ENCODE assay signal across 20 cellular contexts in the genomic region with DNA sequence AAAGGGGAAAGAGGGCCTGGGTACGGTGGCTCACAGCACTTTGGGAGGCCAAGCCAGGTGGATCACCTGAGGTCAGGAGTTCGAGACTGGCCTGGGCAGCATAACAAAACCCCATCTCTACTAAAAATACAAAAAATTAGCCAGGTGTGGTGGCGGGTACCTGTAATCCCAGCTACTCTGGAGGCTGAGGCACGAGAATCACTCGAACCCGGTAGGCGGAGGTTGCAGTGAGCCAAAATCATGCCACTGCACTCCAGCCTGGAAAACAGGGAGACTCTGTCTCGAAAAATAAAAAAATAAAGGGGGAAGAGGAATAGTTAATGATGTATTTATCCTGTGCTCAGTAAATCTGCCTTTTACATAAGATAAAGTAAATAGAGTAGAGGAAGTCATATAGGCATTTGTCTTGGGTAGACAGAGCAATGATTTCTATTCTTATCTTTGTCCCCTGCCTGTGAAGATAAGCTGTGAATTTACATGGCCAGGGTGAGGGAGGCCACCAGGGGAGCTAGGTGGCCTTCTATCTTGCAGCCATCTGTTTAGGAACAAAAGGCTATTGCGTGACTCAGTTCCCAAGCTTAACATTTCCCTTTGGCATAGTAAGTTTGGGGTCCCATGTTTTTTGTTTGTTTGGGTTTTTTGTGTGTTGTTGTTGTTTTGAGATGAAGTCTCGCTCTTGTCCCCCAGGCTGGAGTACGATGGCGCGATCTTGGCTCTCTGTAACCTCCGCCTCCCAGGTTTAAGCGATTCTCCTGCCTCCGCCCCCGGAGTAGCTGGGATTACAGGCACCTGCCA.
DNase-seq lines count a peak whose midpoint lies in the region; ATAC-seq and TF ChIP-seq lines count a peak whose summit lies in the region.
"Had no signal": no experiment of that assay in that cellular context is flagged by ENCODE, and none has a peak within 500 bp of the region (broad histone marks: within the 10 kb centered on the region; RNA-seq: fewer than 3 reads in every experiment).

No MANE protein-coding gene starts in this region.

- TF ChIP-seq CTCF in BE2C (IDR thresholded peaks at IDR 0.05; ENCODE audit: low read depth, low read length) (peak; percentile 28; the same call in 1 of the 2 replicates), HCT116 (IDR thresholded peaks at IDR 0.05 in 2 of 3, conservative IDR thresholded peaks at IDR 0.05 in 1 of 3; ENCODE audit: borderline replicate concordance in 1 of 3, insufficient read depth in 1 of 3, low read depth in 2 of 3, low read length in 2 of 3) (peak in 2 of 3 experiments; percentile 12 to 43; a peak in 2 of 6 replicates), WERI-Rb-1 (IDR thresholded peaks at IDR 0.05; ENCODE audit: low read depth, low read length) (peak; percentile 58), sigmoid colon (IDR thresholded peaks at IDR 0.05) (no peak), tibial nerve (IDR thresholded peaks at IDR 0.05) (no peak)

- H3K27me3 ChIP-seq in BE2C, result no peaks in the 10 kb centered on the region
- no peaks in the 10 kb centered on the region for H3K27me3 ChIP-seq in HCT116 (ENCODE audit: insufficient read depth, low read length)
- no peaks in the 10 kb centered on the region for H3K27me3 ChIP-seq in WERI-Rb-1 (ENCODE audit: insufficient read depth, low read depth, severe bottlenecking)
- H3K27me3 ChIP-seq in sigmoid colon, result no peaks in the 10 kb centered on the region
- H3K27me3 ChIP-seq in tibial nerve, result no peaks in the 10 kb centered on the region
- H3K27me3 ChIP-seq: brain microvascular endothelial cell had no signal

- RAD21 ChIA-PET in HCT116 (lab: Charles Lee; ENCODE audit: low non-redundant PET in 1 of 2, low total read pairs in 2 of 2, uncharacterized antibody in 2 of 2, unreplicated experiment in 2 of 2), result no interaction called here

- no peak overlapping the region for H2AFZ ChIP-seq in HCT116 (ENCODE audit: low read depth, low read length, poor library complexity, severe bottlenecking)

- no peak overlapping the region for H3K9ac ChIP-seq in HCT116 (ENCODE audit: low read length)

- H3K4me1 ChIP-seq in BE2C (peaks cover 11% of the 10 kb centered on the region), HCT116 (ENCODE audit: control insufficient read depth in 1 of 2, insufficient read depth in 2 of 2, low read length in 2 of 2) (peaks cover 61 to 63% of the 10 kb centered on the region in 2 experiments), mesodermal cell (ENCODE audit: control insufficient read depth, insufficient read depth, low read length, poor library complexity, severe bottlenecking) (peaks cover 39% of the 10 kb centered on the region), sigmoid colon (peaks cover 0 to 29% (median 22%) of the 10 kb centered on the region in 4 donors), tibial nerve (peaks cover 0 to 40% (median 26%) of the 10 kb centered on the region in 4 donors)
- H3K4me1 ChIP-seq: prostate gland had no signal

- no peaks in the 10 kb centered on the region for H3K79me2 ChIP-seq in HCT116 (ENCODE audit: insufficient read depth, low read length)

- H3K9me2 ChIP-seq in HCT116 (ENCODE audit: insufficient read depth), result no peaks in the 10 kb centered on the region

- DNase-seq in BE2C (no peak), HCT116 (ENCODE audit: low read depth, low spot score) (no peak), WERI-Rb-1 (peak; percentile 50), sigmoid colon (no peak), tibial nerve (ENCODE audit: low spot score in 2 of 2) (no peak)
- DNase-seq: brain microvascular endothelial cell; CD4-positive, CD25-positive, alpha-beta regulatory T cell; cortex of kidney; DMS153; NCI-H1417 treated with DMSO at 0.1 percent for 48 hours; NCI-H2171 treated with DMSO at 0.1 percent for 48 hours; NCI-H748 treated with DMSO at 0.1 percent for 48 hours; stimulated activated CD8-positive, alpha-beta memory T cell treated with anti-CD3 and anti-CD28 coated beads, Interleukin-4, amount 100 ng/mL, for 48 hours; substantia nigra had no signal

- TF ChIP-seq EP300 in sigmoid colon (IDR thresholded peaks at IDR 0.05) (no peak), tibial nerve (IDR thresholded peaks at IDR 0.05) (no peak)

- CTCF ChIA-PET in HCT116 (lab: Charles Lee), result interaction anchor here (1.6 kb wide), 1 partner anchor 17 kb away, joined by 4 read pairs; no protein-coding TSS in a partner anchor

- H3K36me3 ChIP-seq in BE2C, result no peaks in the 10 kb centered on the region
- no peaks in the 10 kb centered on the region for H3K36me3 ChIP-seq in HCT116 (ENCODE audit: control insufficient read depth in 1 of 2, insufficient read depth in 2 of 2, low read length in 2 of 2)
- H3K36me3 ChIP-seq in WERI-Rb-1, result peaks cover 34% of the 10 kb centered on the region
- peaks cover 16% of the 10 kb centered on the region for H3K36me3 ChIP-seq in mesodermal cell (ENCODE audit: control insufficient read depth, insufficient read depth, low read length)
- H3K36me3 ChIP-seq in sigmoid colon, result no peaks in the 10 kb centered on the region
- H3K36me3 ChIP-seq in tibial nerve, result peaks cover 0 to 2% (median 0%) of the 10 kb centered on the region in 3 donors
- H3K36me3 ChIP-seq: brain microvascular endothelial cell, prostate gland had no signal

- no peak for TF ChIP-seq RAD21 in HCT116 (IDR thresholded peaks at IDR 0.05; ENCODE audit: low read depth)

- TF ChIP-seq POLR2A in HCT116 (IDR thresholded peaks at IDR 0.05; ENCODE audit: borderline replicate concordance, extremely low read depth, insufficient read depth, insufficient read length), result no peak
- no peak for TF ChIP-seq POLR2A in sigmoid colon (IDR thresholded peaks at IDR 0.05)
- TF ChIP-seq POLR2A in tibial nerve (IDR thresholded peaks at IDR 0.05), result no peak

- no peak overlapping the region for H3K4me3 ChIP-seq in BE2C (ENCODE audit: low read depth, low read length)
- no peak overlapping the region for H3K4me3 ChIP-seq in HCT116 (replicated peaks in 1 of 2; ENCODE audit: low read depth in 1 of 2, low read length in 2 of 2)
- no peak overlapping the region for H3K4me3 ChIP-seq in WERI-Rb-1 (ENCODE audit: low read depth, low read length)
- no peak overlapping the region for H3K4me3 ChIP-seq in mesodermal cell (ENCODE audit: extremely low read depth, insufficient read depth, low read length, poor library complexity, severe bottlenecking)
- no peak overlapping the region for H3K4me3 ChIP-seq in sigmoid colon
- no peak overlapping the region for H3K4me3 ChIP-seq in tibial nerve
- H3K4me3 ChIP-seq: prostate gland, skin epidermis had no signal

- POLR2A ChIA-PET in HCT116 (lab: Charles Lee), result no interaction called here

- 89 to 95% methylated on average over 14 to 15 of the region's 17 CpGs for WGBS in mesodermal cell (ENCODE audit: insufficient coverage in 2 of 2), 2 experiments
- WGBS in sigmoid colon, 2 donors, result 72 to 90% methylated on average over 17 of the region's 17 CpGs
- 92 to 93% methylated on average over 17 of the region's 17 CpGs for WGBS in tibial nerve, 2 donors

- no peak for ATAC-seq in HCT116
- ATAC-seq in esophagus mucosa, result no peak
- ATAC-seq in GM18858 (IDR thresholded peaks at IDR 0.05; ENCODE audit: unreplicated experiment), result no peak
- ATAC-seq: natural killer cell treated with Interleukin-12 subunit alpha and Interleukin-12 subunit beta and Interleukin-15 and Interleukin-18, amount 100 ng/mL, for 72 hours had no signal

- BruUV-seq in HCT116 (replicated peaks; lab: Mats Ljungman, UMichigan), result no TSS peak

- H3K9me3 ChIP-seq in BE2C (no peaks in the 10 kb centered on the region), HCT116 (ENCODE audit: control insufficient read depth in 1 of 2, insufficient read depth in 1 of 2, low read depth in 1 of 2, low read length in 2 of 2) (no peaks in the 10 kb centered on the region), WERI-Rb-1 (ENCODE audit: severe bottlenecking) (no peaks in the 10 kb centered on the region), mesodermal cell (ENCODE audit: control insufficient read depth, low read length) (no peaks in the 10 kb centered on the region), sigmoid colon (no peaks in the 10 kb centered on the region), tibial nerve (no peaks in the 10 kb centered on the region)
- H3K9me3 ChIP-seq: prostate gland had no signal

- intact Hi-C loops in HCT116 (cut with micrococcal nuclease), result no loop called here
- intact Hi-C loops in sigmoid colon (cut with DNase I), result loop anchor here (10.0 kb wide), 1 partner anchor 70 kb away; no protein-coding TSS in a partner anchor

- 0 out of 2 replicates have a peak overlapping the region, but pooled peaks have one; percentile 7 for H3K4me2 ChIP-seq in HCT116 (ENCODE audit: low read length)

- H4K20me1 ChIP-seq in HCT116 (ENCODE audit: insufficient read depth), result no peaks in the 10 kb centered on the region

- H3K27ac ChIP-seq in HCT116 (ENCODE audit: low read depth, low read length) (no peak overlapping the region), WERI-Rb-1 (peak overlapping the region; percentile 87), mesodermal cell (ENCODE audit: low read depth, low read length, severe bottlenecking) (peak overlapping the region; percentile 41), sigmoid colon (no peak overlapping the region), tibial nerve (no peak overlapping the region)
- H3K27ac ChIP-seq: brain microvascular endothelial cell, prostate gland had no signal

TF ChIP-seq in HCT116, 20 proteins besides CTCF, POLR2A, EP300 and RAD21 (continues in another document):
- TF ChIP-seq, protein P1, sequence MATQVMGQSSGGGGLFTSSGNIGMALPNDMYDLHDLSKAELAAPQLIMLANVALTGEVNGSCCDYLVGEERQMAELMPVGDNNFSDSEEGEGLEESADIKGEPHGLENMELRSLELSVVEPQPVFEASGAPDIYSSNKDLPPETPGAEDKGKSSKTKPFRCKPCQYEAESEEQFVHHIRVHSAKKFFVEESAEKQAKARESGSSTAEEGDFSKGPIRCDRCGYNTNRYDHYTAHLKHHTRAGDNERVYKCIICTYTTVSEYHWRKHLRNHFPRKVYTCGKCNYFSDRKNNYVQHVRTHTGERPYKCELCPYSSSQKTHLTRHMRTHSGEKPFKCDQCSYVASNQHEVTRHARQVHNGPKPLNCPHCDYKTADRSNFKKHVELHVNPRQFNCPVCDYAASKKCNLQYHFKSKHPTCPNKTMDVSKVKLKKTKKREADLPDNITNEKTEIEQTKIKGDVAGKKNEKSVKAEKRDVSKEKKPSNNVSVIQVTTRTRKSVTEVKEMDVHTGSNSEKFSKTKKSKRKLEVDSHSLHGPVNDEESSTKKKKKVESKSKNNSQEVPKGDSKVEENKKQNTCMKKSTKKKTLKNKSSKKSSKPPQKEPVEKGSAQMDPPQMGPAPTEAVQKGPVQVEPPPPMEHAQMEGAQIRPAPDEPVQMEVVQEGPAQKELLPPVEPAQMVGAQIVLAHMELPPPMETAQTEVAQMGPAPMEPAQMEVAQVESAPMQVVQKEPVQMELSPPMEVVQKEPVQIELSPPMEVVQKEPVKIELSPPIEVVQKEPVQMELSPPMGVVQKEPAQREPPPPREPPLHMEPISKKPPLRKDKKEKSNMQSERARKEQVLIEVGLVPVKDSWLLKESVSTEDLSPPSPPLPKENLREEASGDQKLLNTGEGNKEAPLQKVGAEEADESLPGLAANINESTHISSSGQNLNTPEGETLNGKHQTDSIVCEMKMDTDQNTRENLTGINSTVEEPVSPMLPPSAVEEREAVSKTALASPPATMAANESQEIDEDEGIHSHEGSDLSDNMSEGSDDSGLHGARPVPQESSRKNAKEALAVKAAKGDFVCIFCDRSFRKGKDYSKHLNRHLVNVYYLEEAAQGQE (IDR thresholded peaks at IDR 0.05; ENCODE audit: low read depth), result no peak
- TF ChIP-seq TCF7L2 (IDR thresholded peaks at IDR 0.05; ENCODE audit: borderline replicate concordance, extremely low read depth, insufficient read depth, insufficient read length), result no peak

Comparison
In these comparisons a context has a peak if more than half of its experiments do, and no peak if none do; other contexts are left out.
1. CTCF ChIP-seq: peak in BE2C (single experiment), HCT116 (2 of 3) and WERI-Rb-1 (single experiment); none in sigmoid colon (0 of 4) and tibial nerve (0 of 5).
2. H3K27ac ChIP-seq: peak in WERI-Rb-1 (single experiment) and mesodermal cell (single experiment); none in HCT116 (single experiment), sigmoid colon (0 of 4) and tibial nerve (0 of 4).